8 cellular contexts compared by ENCODE assay signal in the genomic region with DNA sequence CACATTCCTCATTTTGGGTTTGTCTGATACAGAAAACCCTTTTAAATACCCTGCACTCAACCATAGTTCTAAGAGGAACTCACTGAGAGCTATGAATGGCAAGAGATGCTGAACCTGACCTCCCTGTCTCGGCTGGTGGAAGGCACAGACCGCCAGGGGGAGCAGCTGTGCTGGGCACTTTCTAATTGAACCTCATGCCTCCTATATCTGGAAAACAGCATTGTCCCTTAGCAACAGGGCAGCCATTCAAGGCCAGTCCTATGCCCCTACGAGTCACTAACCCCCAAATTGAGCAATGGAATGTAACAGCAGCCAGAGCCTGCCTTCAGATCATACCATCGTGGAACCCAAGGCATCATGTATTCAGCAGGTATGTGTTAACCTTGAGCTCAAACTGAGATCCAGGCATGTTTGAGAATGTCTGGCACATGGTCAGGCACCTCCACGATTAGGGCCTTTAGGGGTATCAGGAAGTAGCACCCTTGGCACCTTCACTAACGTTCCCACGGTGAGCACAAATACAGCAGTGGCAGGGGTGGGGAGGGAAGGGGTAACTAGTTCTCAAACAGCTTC. TPM values are rescaled to one million over a fixed set of nuclear protein-coding genes. Genes with fewer than 3 reads are reported as not detected.
DNase-seq lines count a peak whose midpoint lies in the region; ATAC-seq and TF ChIP-seq lines count a peak whose summit lies in the region.

No MANE protein-coding gene starts in this region.

- H3K4me1 Mint-ChIP-seq in activated CD4-positive, alpha-beta T cell treated with anti-CD3 and anti-CD28 coated beads for 36 hours = peaks cover 20% of the 10 kb centered on the region
- peaks cover 16% of the 10 kb centered on the region for H3K4me1 Mint-ChIP-seq in stimulated activated effector memory CD8-positive, alpha-beta T cell treated with anti-CD3 and anti-CD28 coated beads, Interleukin-12 subunit alpha, Interleukin-12 subunit beta, amount 100 ng/mL, for 72 hours

- CTCF ChIA-PET in activated CD4-positive, alpha-beta T cell treated with anti-CD3 and anti-CD28 coated beads for 36 hours (lab: Charles Lee) = interaction anchor here (1.0 to 2.3 kb wide), 7 partner anchors 10 to 46 kb away, joined by 3 to 12 read pairs (median 7); partner anchors contain the start of gene CLCN5

- peak; percentile 92 for TF ChIP-seq CTCF in GM12873 (IDR thresholded peaks at IDR 0.05; ENCODE audit: insufficient read depth, low read depth, low read length, missing control alignments)

- DNase-seq in NCI-H2227 treated with DMSO at 0.1 percent for 48 hours (lab: John Stamatoyannopoulos, UW) (peak; percentile 59), dedifferentiated amniotic fluid mesenchymal stem cell (ENCODE audit: extremely low spot score) (peak; percentile 25), medulla oblongata (ENCODE audit: extremely low spot score) (peak; percentile 54), T1000 (lab: John Stamatoyannopoulos, UW) (no peak)
- DNase-seq in activated CD4-positive, alpha-beta T cell treated with anti-CD3 and anti-CD28 coated beads for 36 hours = peak; percentile 73
- peak; percentile 24 to 62 for DNase-seq in stimulated activated effector memory CD8-positive, alpha-beta T cell treated with anti-CD3 and anti-CD28 coated beads, Interleukin-12 subunit alpha, Interleukin-12 subunit beta, amount 100 ng/mL, for 72 hours (ENCODE audit: low spot score in 2 of 2)

- ATAC-seq in HG02973 (IDR thresholded peaks at IDR 0.05; ENCODE audit: unreplicated experiment) = peak; percentile 54
- peak; percentile 61 for ATAC-seq in activated CD4-positive, alpha-beta T cell treated with anti-CD3 and anti-CD28 coated beads for 36 hours
- ATAC-seq in stimulated activated effector memory CD8-positive, alpha-beta T cell treated with anti-CD3 and anti-CD28 coated beads, Interleukin-12 subunit alpha, Interleukin-12 subunit beta, amount 100 ng/mL, for 72 hours = peak; percentile 61

- no peaks in the 10 kb centered on the region for H3K9me3 Mint-ChIP-seq in activated CD4-positive, alpha-beta T cell treated with anti-CD3 and anti-CD28 coated beads for 36 hours (ENCODE audit: low read depth)
- no peaks in the 10 kb centered on the region for H3K9me3 Mint-ChIP-seq in stimulated activated effector memory CD8-positive, alpha-beta T cell treated with anti-CD3 and anti-CD28 coated beads, Interleukin-12 subunit alpha, Interleukin-12 subunit beta, amount 100 ng/mL, for 72 hours

- no peak overlapping the region for H3K4me3 Mint-ChIP-seq in activated CD4-positive, alpha-beta T cell treated with anti-CD3 and anti-CD28 coated beads for 36 hours
- H3K4me3 Mint-ChIP-seq in stimulated activated effector memory CD8-positive, alpha-beta T cell treated with anti-CD3 and anti-CD28 coated beads, Interleukin-12 subunit alpha, Interleukin-12 subunit beta, amount 100 ng/mL, for 72 hours = no peak overlapping the region

- POLR2A ChIA-PET in activated CD4-positive, alpha-beta T cell treated with anti-CD3 and anti-CD28 coated beads for 36 hours (lab: Charles Lee) = interaction anchor here (0.6 kb wide), 1 partner anchor 320 kb away, joined by 3 read pairs; the partner anchor contains the start of gene CCNB3

- no peak overlapping the region for H3K27ac Mint-ChIP-seq in activated CD4-positive, alpha-beta T cell treated with anti-CD3 and anti-CD28 coated beads for 36 hours
- no peak overlapping the region for H3K27ac Mint-ChIP-seq in stimulated activated effector memory CD8-positive, alpha-beta T cell treated with anti-CD3 and anti-CD28 coated beads, Interleukin-12 subunit alpha, Interleukin-12 subunit beta, amount 100 ng/mL, for 72 hours

- no peaks in the 10 kb centered on the region for H3K27me3 Mint-ChIP-seq in activated CD4-positive, alpha-beta T cell treated with anti-CD3 and anti-CD28 coated beads for 36 hours

- intact Hi-C loops in activated CD4-positive, alpha-beta T cell treated with anti-CD3 and anti-CD28 coated beads for 36 hours (cut with DNase I, micrococcal nuclease) = loop anchor here in 1 of 2 experiments (1.0 kb wide), 1 partner anchor 35 kb away; no protein-coding TSS in a partner anchor

- no peaks in the 10 kb centered on the region for H3K36me3 Mint-ChIP-seq in activated CD4-positive, alpha-beta T cell treated with anti-CD3 and anti-CD28 coated beads for 36 hours (ENCODE audit: low read depth)
- no peaks in the 10 kb centered on the region for H3K36me3 Mint-ChIP-seq in stimulated activated effector memory CD8-positive, alpha-beta T cell treated with anti-CD3 and anti-CD28 coated beads, Interleukin-12 subunit alpha, Interleukin-12 subunit beta, amount 100 ng/mL, for 72 hours

RNA-seq across cellular contexts. Expression of gene USP27X, which starts 5.1 kb away (rescaled TPM):
- total RNA-seq in activated CD4-positive, alpha-beta T cell treated with anti-CD3 and anti-CD28 coated beads for 36 hours = 1 to 10 TPM; 2.2 TPM

RNA-seq across cellular contexts. Expression of gene CLCN5, which starts 38.0 kb away (rescaled TPM):
- 1 to 10 TPM; 2.6 to 3.2 TPM for total RNA-seq in activated CD4-positive, alpha-beta T cell treated with anti-CD3 and anti-CD28 coated beads for 36 hours

RNA-seq across cellular contexts. Expression of gene PAGE4, which starts 55.3 kb away (rescaled TPM):
- total RNA-seq in activated CD4-positive, alpha-beta T cell treated with anti-CD3 and anti-CD28 coated beads for 36 hours = not detected
